1 cellular context compared by ENCODE assay signal in the genomic region with DNA sequence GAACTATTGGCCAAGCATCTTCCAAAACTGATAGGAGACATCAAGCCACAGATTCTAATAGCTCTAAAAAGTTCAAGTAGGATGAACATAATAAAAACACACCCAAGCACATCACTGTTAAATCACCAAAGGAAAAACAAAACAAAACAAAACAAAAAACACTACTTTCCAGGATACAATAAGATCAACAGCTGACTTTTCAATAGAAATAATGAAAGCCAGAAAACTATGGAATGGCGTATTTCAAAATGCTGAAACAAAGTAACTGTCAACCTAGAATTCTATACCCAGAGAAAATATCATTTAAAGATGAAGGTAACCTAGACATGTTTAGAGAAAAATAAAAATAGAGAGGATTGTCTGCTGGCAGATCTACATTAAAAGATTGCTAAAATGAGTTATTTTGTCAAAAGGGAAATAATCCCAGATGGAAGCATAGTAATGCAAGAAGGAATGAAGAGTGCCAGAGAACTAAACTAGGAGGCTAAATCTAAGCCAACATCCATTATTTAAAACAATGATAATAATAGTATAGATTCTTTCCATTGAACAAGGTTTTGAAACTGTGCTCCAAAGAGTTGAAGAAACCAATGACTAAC.
TF ChIP-seq lines count a peak whose summit lies in the region.

No MANE protein-coding gene starts in this region.

TF ChIP-seq in K562, 482 proteins besides CTCF, POLR2A, EP300 and RAD21 (continued from another document):
- TF ChIP-seq, protein P1, sequence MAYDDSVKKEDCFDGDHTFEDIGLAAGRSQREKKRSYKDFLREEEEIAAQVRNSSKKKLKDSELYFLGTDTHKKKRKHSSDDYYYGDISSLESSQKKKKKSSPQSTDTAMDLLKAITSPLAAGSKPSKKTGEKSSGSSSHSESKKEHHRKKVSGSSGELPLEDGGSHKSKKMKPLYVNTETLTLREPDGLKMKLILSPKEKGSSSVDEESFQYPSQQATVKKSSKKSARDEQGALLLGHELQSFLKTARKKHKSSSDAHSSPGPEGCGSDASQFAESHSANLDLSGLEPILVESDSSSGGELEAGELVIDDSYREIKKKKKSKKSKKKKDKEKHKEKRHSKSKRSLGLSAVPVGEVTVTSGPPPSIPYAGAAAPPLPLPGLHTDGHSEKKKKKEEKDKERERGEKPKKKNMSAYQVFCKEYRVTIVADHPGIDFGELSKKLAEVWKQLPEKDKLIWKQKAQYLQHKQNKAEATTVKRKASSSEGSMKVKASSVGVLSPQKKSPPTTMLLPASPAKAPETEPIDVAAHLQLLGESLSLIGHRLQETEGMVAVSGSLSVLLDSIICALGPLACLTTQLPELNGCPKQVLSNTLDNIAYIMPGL (CRISPR knock-in tag; IDR thresholded peaks at IDR 0.05): no peak
- peak; percentile 69 for TF ChIP-seq MYBL2 (IDR thresholded peaks at IDR 0.05; ENCODE audit: low read depth)
- TF ChIP-seq MYBL2 (CRISPR knock-in tag; IDR thresholded peaks at IDR 0.05; ENCODE audit: borderline replicate concordance): no peak
- peak; percentile 91 for TF ChIP-seq XRCC3 (IDR thresholded peaks at IDR 0.05)
- TF ChIP-seq PYGO2 (tag; IDR thresholded peaks at IDR 0.05): no peak
- TF ChIP-seq NFIX (CRISPR knock-in tag; IDR thresholded peaks at IDR 0.05; ENCODE audit: low read depth): no peak
- no peak for TF ChIP-seq ARID1B (IDR thresholded peaks at IDR 0.05)
- TF ChIP-seq MED1 (CRISPR knock-in tag; IDR thresholded peaks at IDR 0.05; ENCODE audit: borderline replicate concordance): no peak
- no peak for TF ChIP-seq PHTF2 (CRISPR knock-in tag; IDR thresholded peaks at IDR 0.05)
- no peak for TF ChIP-seq TAF9B (IDR thresholded peaks at IDR 0.05; ENCODE audit: partially characterized antibody)
- no peak for TF ChIP-seq HMGN3 (IDR thresholded peaks at IDR 0.05; ENCODE audit: borderline replicate concordance, extremely low read depth, insufficient read length, low read depth, low read length)
- no peak for TF ChIP-seq GATAD2A (IDR thresholded peaks at IDR 0.05)
- no peak for TF ChIP-seq ZFX (CRISPR knock-in tag; IDR thresholded peaks at IDR 0.05)
- TF ChIP-seq ZNF134 (CRISPR knock-in tag; conservative IDR thresholded peaks at IDR 0.05): no peak
- no peak for TF ChIP-seq ZBTB11 (CRISPR knock-in tag; IDR thresholded peaks at IDR 0.05)
- TF ChIP-seq ZEB2 (IDR thresholded peaks at IDR 0.05): peak; percentile 77
